Comparison of ENCODE assay signal across 1 cellular context in genomic region chr7:15687645-15688025, GRCh38.
TF ChIP-seq lines count a peak whose summit lies in the region.

No MANE protein-coding gene starts in this region.

TF ChIP-seq in HepG2, 621 proteins besides CTCF, POLR2A, EP300 and RAD21 (continued from another document):
- no peak for TF ChIP-seq E2F1 (CRISPR knock-in tag; IDR thresholded peaks at IDR 0.05)
